7 cellular contexts compared by ENCODE assay signal in the genomic region with DNA sequence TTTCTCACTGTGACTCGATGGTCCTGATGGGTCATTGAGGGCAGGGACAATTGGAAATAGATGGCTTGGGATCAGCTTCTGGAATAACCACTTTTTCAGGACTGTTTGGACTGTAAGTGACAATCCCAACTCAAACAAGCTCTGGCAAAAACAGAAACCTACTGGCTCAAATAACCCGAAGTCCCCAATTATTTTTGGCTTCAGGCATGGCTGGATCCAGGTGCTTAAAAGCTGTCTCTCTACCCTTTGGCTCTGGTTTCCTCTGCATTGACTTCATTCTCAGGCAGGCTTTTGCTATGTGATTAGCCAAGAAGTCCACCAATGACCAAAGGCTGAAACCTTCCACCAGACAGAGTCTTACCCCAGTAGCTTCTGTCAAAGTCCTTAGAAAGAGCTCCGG.
"Had no signal": no experiment of that assay in that cellular context is flagged by ENCODE, and none has a peak within 500 bp of the region (broad histone marks: within the 10 kb centered on the region; RNA-seq: fewer than 3 reads in every experiment).

No MANE protein-coding gene starts in this region.

- H3K4me1 Mint-ChIP-seq: IgD-negative memory B cell had no signal

- FAIRE-seq: HTR-8/SVneo, K562 had no signal

- ATAC-seq: K562 had no signal

- H3K27ac ChIP-seq: HL-60 had no signal

- H3K4me3 ChIP-seq: K562 had no signal

- H3K4me3 Mint-ChIP-seq: IgD-negative memory B cell had no signal

- DNase-seq: IMR-90, KBM-7, KG1 had no signal

- H3K36me3 Mint-ChIP-seq: IgD-negative memory B cell had no signal
